Comparison of ENCODE assay signal across 1 cellular context in genomic region chr15:43509923-43510229, GRCh38.
TF ChIP-seq lines count a peak whose summit lies in the region.

No MANE protein-coding gene starts in this region.

TF ChIP-seq in GM12878, 131 proteins besides CTCF, POLR2A, EP300 and RAD21 (continued from another document):
- TF ChIP-seq USF1 (IDR thresholded peaks at IDR 0.05; ENCODE audit: borderline replicate concordance, extremely low read length, insufficient read depth, low read depth, low read length) (no peak), CBFB (IDR thresholded peaks at IDR 0.05; ENCODE audit: low read depth) (no peak), CHD4 (IDR thresholded peaks at IDR 0.05) (no peak), IRF4 (IDR thresholded peaks at IDR 0.05; ENCODE audit: low read depth, low read length) (no peak), MYB (IDR thresholded peaks at IDR 0.05; ENCODE audit: borderline replicate concordance, low read depth, low read length) (no peak), PAX5 (IDR thresholded peaks at IDR 0.05; ENCODE audit: borderline replicate concordance, low read depth, low read length) (no peak), ZSCAN29 (IDR thresholded peaks at IDR 0.05) (no peak)
